In the genomic region with DNA sequence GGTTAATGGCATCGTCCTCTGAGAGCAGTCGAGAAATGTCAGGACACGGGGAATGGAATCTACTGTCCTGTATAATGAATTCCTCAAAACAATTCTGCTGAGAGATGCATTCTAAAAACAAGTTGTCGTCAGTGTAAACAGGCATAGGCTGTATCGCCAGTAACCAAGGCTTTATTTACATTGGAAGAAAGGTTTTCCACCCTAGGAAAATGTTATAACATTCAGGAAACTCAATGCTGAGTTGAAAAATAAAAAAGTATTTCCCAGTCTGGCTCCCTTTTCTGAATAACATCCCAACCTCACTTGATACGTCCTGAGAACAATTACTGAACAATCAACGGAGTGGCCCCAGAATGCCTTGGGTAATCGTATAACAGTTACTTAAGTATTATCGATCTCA, we compare ENCODE assay signal across 14 cellular contexts.
DNase-seq lines count a peak whose midpoint lies in the region; ATAC-seq, FAIRE-seq and TF ChIP-seq lines count a peak whose summit lies in the region.
"Had no signal": no experiment of that assay in that cellular context is flagged by ENCODE, and none has a peak within 500 bp of the region (broad histone marks: within the 10 kb centered on the region; RNA-seq: fewer than 3 reads in every experiment).

No MANE protein-coding gene starts in this region.

- H3K27me3 ChIP-seq in PC-9 (ENCODE audit: insufficient read depth, low read depth): no peaks in the 10 kb centered on the region
- H3K27me3 ChIP-seq in endodermal cell (ENCODE audit: control insufficient read depth, insufficient read depth, low read length, poor library complexity, severe bottlenecking): no peaks in the 10 kb centered on the region

- H3K36me3 Mint-ChIP-seq in activated naive CD8-positive, alpha-beta T cell treated with anti-CD3 and anti-CD28 coated beads, Interleukin-2, amount 10 ng/mL, durations not matched to agents 7 days and 5 days: peaks cover 9% of the 10 kb centered on the region
- peaks cover 1% of the 10 kb centered on the region for H3K36me3 Mint-ChIP-seq in activated naive CD8-positive, alpha-beta T cell treated with anti-CD3 and anti-CD28 coated beads for 36 hours
- no peaks in the 10 kb centered on the region for H3K36me3 Mint-ChIP-seq in endodermal cell (ENCODE audit: low read depth)

- peak overlapping the region; percentile 78 for H3K27ac Mint-ChIP-seq in activated naive CD8-positive, alpha-beta T cell treated with anti-CD3 and anti-CD28 coated beads, Interleukin-2, amount 10 ng/mL, durations not matched to agents 7 days and 5 days
- no peak overlapping the region for H3K27ac Mint-ChIP-seq in activated naive CD8-positive, alpha-beta T cell treated with anti-CD3 and anti-CD28 coated beads for 36 hours
- peak overlapping the region; percentile 57 for H3K27ac Mint-ChIP-seq in endodermal cell

- H4K20me1 ChIP-seq in PC-9 (ENCODE audit: insufficient read depth): no peaks in the 10 kb centered on the region

- H3F3A ChIP-seq in PC-9 (ENCODE audit: insufficient read depth, low read depth): no peaks in the 10 kb centered on the region; the same call in 1 of the 2 replicates

- no peaks in the 10 kb centered on the region for H3K79me2 ChIP-seq in PC-9 (ENCODE audit: low read depth)

- no peak overlapping the region for H2AFZ ChIP-seq in PC-9

- H3K4me3 Mint-ChIP-seq in activated naive CD8-positive, alpha-beta T cell treated with anti-CD3 and anti-CD28 coated beads, Interleukin-2, amount 10 ng/mL, durations not matched to agents 7 days and 5 days: no peak overlapping the region
- no peak overlapping the region for H3K4me3 Mint-ChIP-seq in activated naive CD8-positive, alpha-beta T cell treated with anti-CD3 and anti-CD28 coated beads for 36 hours
- no peak overlapping the region for H3K4me3 Mint-ChIP-seq in endodermal cell

- H3K9me3 Mint-ChIP-seq in activated naive CD8-positive, alpha-beta T cell treated with anti-CD3 and anti-CD28 coated beads, Interleukin-2, amount 10 ng/mL, durations not matched to agents 7 days and 5 days: peaks cover 3% of the 10 kb centered on the region
- peaks cover 8% of the 10 kb centered on the region for H3K9me3 Mint-ChIP-seq in activated naive CD8-positive, alpha-beta T cell treated with anti-CD3 and anti-CD28 coated beads for 36 hours
- peaks cover 9% of the 10 kb centered on the region for H3K9me3 Mint-ChIP-seq in endodermal cell

- WGBS in endodermal cell (ENCODE audit: insufficient coverage in 1 of 2, insufficient read length in 1 of 2), 2 experiments: 76 to 88% methylated on average over 8 to 9 of the region's 9 CpGs

- intact Hi-C loops in PC-9 (cut with micrococcal nuclease; ENCODE audit: unreplicated experiment): no loop called here

- H3K9ac ChIP-seq in endodermal cell (ENCODE audit: extremely low read depth, low read length, poor library complexity, severe bottlenecking): no peak overlapping the region

- H3K36me3 ChIP-seq in PC-9 (ENCODE audit: low read depth) (no peaks in the 10 kb centered on the region), endodermal cell (ENCODE audit: control insufficient read depth, insufficient read depth, low read length) (no peaks in the 10 kb centered on the region)

- ATAC-seq in activated naive CD8-positive, alpha-beta T cell treated with anti-CD3 and anti-CD28 coated beads, Interleukin-2, amount 10 ng/mL, durations not matched to agents 7 days and 5 days (ENCODE audit: low read depth): no peak
- no peak for ATAC-seq in HG03520 (IDR thresholded peaks at IDR 0.05; ENCODE audit: unreplicated experiment)
- ATAC-seq: PC-3 had no signal

- no peaks in the 10 kb centered on the region for H3K9me3 ChIP-seq in PC-9 (ENCODE audit: insufficient read depth, low read depth)
- no peaks in the 10 kb centered on the region for H3K9me3 ChIP-seq in endodermal cell (ENCODE audit: control insufficient read depth, low read length)

- H3K4me3 ChIP-seq in PC-9: no peak overlapping the region
- H3K4me3 ChIP-seq in endodermal cell (ENCODE audit: low read length): no peak overlapping the region

- POLR2A ChIA-PET in activated naive CD8-positive, alpha-beta T cell treated with anti-CD3 and anti-CD28 coated beads, Interleukin-2, amount 10 ng/mL, durations not matched to agents 7 days and 5 days (lab: Charles Lee): interaction anchor here (1.2 kb wide), 1 partner anchor 9 kb away, joined by 5 read pairs; no protein-coding TSS in a partner anchor
- POLR2A ChIA-PET in PC-9 (lab: Charles Lee; ENCODE audit: unreplicated experiment): interaction anchor here (0.6 kb wide), 2 partner anchors 261 to 300 kb away, joined by 5 read pairs; no protein-coding TSS in a partner anchor

- no peak for TF ChIP-seq CTCF in PC-9 (conservative IDR thresholded peaks at IDR 0.05)
- no peak for TF ChIP-seq CTCF in endodermal cell (conservative IDR thresholded peaks at IDR 0.05)

- H3K4me1 Mint-ChIP-seq in activated naive CD8-positive, alpha-beta T cell treated with anti-CD3 and anti-CD28 coated beads, Interleukin-2, amount 10 ng/mL, durations not matched to agents 7 days and 5 days: peaks cover 22% of the 10 kb centered on the region
- peaks cover 17% of the 10 kb centered on the region for H3K4me1 Mint-ChIP-seq in activated naive CD8-positive, alpha-beta T cell treated with anti-CD3 and anti-CD28 coated beads for 36 hours
- peaks cover 22% of the 10 kb centered on the region for H3K4me1 Mint-ChIP-seq in endodermal cell

- H3K9me2 ChIP-seq in PC-9 (ENCODE audit: insufficient read depth): no peaks in the 10 kb centered on the region

- peak overlapping the region; percentile 92 for H3K27ac ChIP-seq in PC-9
- no peak overlapping the region for H3K27ac ChIP-seq in endodermal cell (ENCODE audit: low read depth, low read length)

- no peak for DNase-seq in activated naive CD8-positive, alpha-beta T cell treated with anti-CD3 and anti-CD28 coated beads, Interleukin-2, amount 10 ng/mL, durations not matched to agents 7 days and 5 days
- no peak for DNase-seq in activated naive CD8-positive, alpha-beta T cell treated with anti-CD3 and anti-CD28 coated beads for 36 hours
- DNase-seq in PC-9 (no peak), endodermal cell (no peak), pulmonary artery endothelial cell (ENCODE audit: low read depth, low spot score) (peak; percentile 26), COLO668 (lab: John Stamatoyannopoulos, UW; ENCODE audit: unreplicated experiment) (no peak), urothelium cell line (ENCODE audit: low spot score) (no peak)
- DNase-seq: NCI-H187 treated with DMSO at 0.1 percent for 48 hours, NCI-H446 treated with DMSO at 0.1 percent for 48 hours, NCI-H748 treated with DMSO at 0.1 percent for 48 hours, PC-3 had no signal

- CTCF ChIA-PET in PC-9 (lab: Charles Lee): interaction anchor here (1.2 kb wide), 1 partner anchor 470 kb away, joined by 3 read pairs; no protein-coding TSS in a partner anchor

- H3K4me1 ChIP-seq in PC-9 (replicated peaks; ENCODE audit: insufficient read depth) (peaks cover 32% of the 10 kb centered on the region), endodermal cell (ENCODE audit: control insufficient read depth, insufficient read depth, low read length) (peaks cover 3% of the 10 kb centered on the region)

- peaks cover 4% of the 10 kb centered on the region for H3K27me3 Mint-ChIP-seq in activated naive CD8-positive, alpha-beta T cell treated with anti-CD3 and anti-CD28 coated beads, Interleukin-2, amount 10 ng/mL, durations not matched to agents 7 days and 5 days
- no peaks in the 10 kb centered on the region for H3K27me3 Mint-ChIP-seq in activated naive CD8-positive, alpha-beta T cell treated with anti-CD3 and anti-CD28 coated beads for 36 hours
- H3K27me3 Mint-ChIP-seq in endodermal cell (ENCODE audit: insufficient read depth): no peaks in the 10 kb centered on the region

- BruUV-seq in PC-9 (replicated peaks; lab: Mats Ljungman, UMichigan): no TSS peak

- no peak overlapping the region for H3K4me2 ChIP-seq in PC-9

- FAIRE-seq in urothelium cell line (lab: Jason Lieb, UNC): no peak
- FAIRE-seq: GM12892, H54 had no signal
